11 cellular contexts compared by ENCODE assay signal in genomic region chr2:239279508-239280295, GRCh38.
DNase-seq lines count a peak whose midpoint lies in the region; ATAC-seq and TF ChIP-seq lines count a peak whose summit lies in the region.
"Had no signal": no experiment of that assay in that cellular context is flagged by ENCODE, and none has a peak within 500 bp of the region (broad histone marks: within the 10 kb centered on the region; RNA-seq: fewer than 3 reads in every experiment).

No MANE protein-coding gene starts in this region.

- peaks cover 7% of the 10 kb centered on the region for H3K27me3 Mint-ChIP-seq in activated T-cell treated with anti-CD3 and anti-CD28 coated beads, Interleukin-2, amount 50 U/mL, for 24 hours
- no peaks in the 10 kb centered on the region for H3K27me3 Mint-ChIP-seq in activated T-cell treated with anti-CD3 and anti-CD28 coated beads, Interleukin-2, amount 50 U/mL, for 72 hours (ENCODE audit: low read depth)
- H3K27me3 Mint-ChIP-seq in immature natural killer cell (ENCODE audit: low read depth in 3 of 3) = peaks cover 5 to 11% (median 10%) of the 10 kb centered on the region in 3 donors
- peaks cover 33 to 40% of the 10 kb centered on the region in 2 donors for H3K27me3 Mint-ChIP-seq in stimulated activated naive B cell treated with anti-CD40 and anti-IgM and Interleukin-4, amounts not matched to agents 10 μg/mL and 1 μg/mL and 100 μg/mL, for 72 hours

- H3K9me3 Mint-ChIP-seq in activated T-cell treated with anti-CD3 and anti-CD28 coated beads, Interleukin-2, amount 50 U/mL, for 24 hours = no peaks in the 10 kb centered on the region
- no peaks in the 10 kb centered on the region for H3K9me3 Mint-ChIP-seq in activated T-cell treated with anti-CD3 and anti-CD28 coated beads, Interleukin-2, amount 50 U/mL, for 72 hours
- H3K9me3 Mint-ChIP-seq in immature natural killer cell = no peaks in the 10 kb centered on the region
- no peaks in the 10 kb centered on the region for H3K9me3 Mint-ChIP-seq in stimulated activated naive B cell treated with anti-CD40 and anti-IgM and Interleukin-4, amounts not matched to agents 10 μg/mL and 1 μg/mL and 100 μg/mL, for 72 hours
- H3K9me3 Mint-ChIP-seq: IgD-negative memory B cell had no signal

- peaks cover 52% of the 10 kb centered on the region for H3K4me1 Mint-ChIP-seq in activated T-cell treated with anti-CD3 and anti-CD28 coated beads, Interleukin-2, amount 50 U/mL, for 24 hours (ENCODE audit: low read depth)
- peaks cover 34% of the 10 kb centered on the region for H3K4me1 Mint-ChIP-seq in activated T-cell treated with anti-CD3 and anti-CD28 coated beads, Interleukin-2, amount 50 U/mL, for 72 hours (ENCODE audit: low read depth)
- H3K4me1 Mint-ChIP-seq in immature natural killer cell = peaks cover 7 to 47% of the 10 kb centered on the region in 2 donors
- peaks cover 5 to 16% of the 10 kb centered on the region in 2 donors for H3K4me1 Mint-ChIP-seq in stimulated activated naive B cell treated with anti-CD40 and anti-IgM and Interleukin-4, amounts not matched to agents 10 μg/mL and 1 μg/mL and 100 μg/mL, for 72 hours

- no peaks in the 10 kb centered on the region for H3K27me3 ChIP-seq in thoracic aorta (replicated peaks; ENCODE audit: insufficient read depth)
- H3K27me3 ChIP-seq: left lung had no signal

- ATAC-seq in activated T-cell treated with anti-CD3 and anti-CD28 coated beads, Interleukin-2, amount 50 U/mL, for 72 hours (replicated peaks in 1 of 2) = no peak
- ATAC-seq in thoracic aorta (ENCODE audit: insufficient number of reproducible peaks, low FRiP score, low read depth) = no peak
- ATAC-seq in stimulated activated naive B cell treated with anti-CD40 and anti-IgM and Interleukin-4, amounts not matched to agents 10 μg/mL and 1 μg/mL and 100 μg/mL, for 72 hours (replicated peaks) = no peak
- ATAC-seq in GM21576 (IDR thresholded peaks at IDR 0.05; ENCODE audit: unreplicated experiment) = no peak

- H3K27ac ChIP-seq in thoracic aorta = peak overlapping the region; percentile 1 to 43
- H3K27ac ChIP-seq: C4-2B had no signal

- H3K27ac Mint-ChIP-seq in activated T-cell treated with anti-CD3 and anti-CD28 coated beads, Interleukin-2, amount 50 U/mL, for 24 hours = no peak overlapping the region
- peak overlapping the region; percentile 75 for H3K27ac Mint-ChIP-seq in activated T-cell treated with anti-CD3 and anti-CD28 coated beads, Interleukin-2, amount 50 U/mL, for 72 hours
- H3K27ac Mint-ChIP-seq in immature natural killer cell = peak overlapping the region; percentile 43 to 95 (median 92)
- no peak overlapping the region for H3K27ac Mint-ChIP-seq in stimulated activated naive B cell treated with anti-CD40 and anti-IgM and Interleukin-4, amounts not matched to agents 10 μg/mL and 1 μg/mL and 100 μg/mL, for 72 hours

- H3K9me3 ChIP-seq in thoracic aorta = no peaks in the 10 kb centered on the region
- H3K9me3 ChIP-seq: left lung had no signal

- no peak overlapping the region for H3K4me3 ChIP-seq in thoracic aorta
- H3K4me3 ChIP-seq: left lung had no signal

- peak; percentile 33 for DNase-seq in activated T-cell treated with anti-CD3 and anti-CD28 coated beads, Interleukin-2, amount 50 U/mL, for 24 hours
- DNase-seq in activated T-cell treated with anti-CD3 and anti-CD28 coated beads, Interleukin-2, amount 50 U/mL, for 48 hours = no peak
- DNase-seq in activated T-cell treated with anti-CD3 and anti-CD28 coated beads, Interleukin-2, amount 50 U/mL, for 72 hours = peak in 1 of 2 donors; percentile 1
- DNase-seq in immature natural killer cell = no peak
- DNase-seq in thoracic aorta (ENCODE audit: low spot score) = no peak
- DNase-seq in NCI-H748 (lab: John Stamatoyannopoulos, UW; ENCODE audit: unreplicated experiment) = no peak
- no peak for DNase-seq in stimulated activated naive B cell treated with anti-CD40 and anti-IgM and Interleukin-4, amounts not matched to agents 10 μg/mL and 1 μg/mL and 100 μg/mL, for 72 hours

- no peak overlapping the region for H3K4me3 Mint-ChIP-seq in activated T-cell treated with anti-CD3 and anti-CD28 coated beads, Interleukin-2, amount 50 U/mL, for 24 hours
- peak overlapping the region; percentile 30 to 42 for H3K4me3 Mint-ChIP-seq in activated T-cell treated with anti-CD3 and anti-CD28 coated beads, Interleukin-2, amount 50 U/mL, for 72 hours
- no peak overlapping the region for H3K4me3 Mint-ChIP-seq in immature natural killer cell
- H3K4me3 Mint-ChIP-seq in stimulated activated naive B cell treated with anti-CD40 and anti-IgM and Interleukin-4, amounts not matched to agents 10 μg/mL and 1 μg/mL and 100 μg/mL, for 72 hours = no peak overlapping the region
- H3K4me3 Mint-ChIP-seq: IgD-negative memory B cell had no signal

- H3K4me1 ChIP-seq in thoracic aorta (ENCODE audit: control insufficient read depth in 1 of 2, low read depth in 2 of 2) = peaks cover 18 to 47% of the 10 kb centered on the region in 2 donors

- H3K36me3 ChIP-seq in thoracic aorta = no peaks in the 10 kb centered on the region
- H3K36me3 ChIP-seq: left lung had no signal

- peaks cover 12% of the 10 kb centered on the region for H3K36me3 Mint-ChIP-seq in activated T-cell treated with anti-CD3 and anti-CD28 coated beads, Interleukin-2, amount 50 U/mL, for 24 hours (ENCODE audit: low read depth)
- peaks cover 0 to 5% of the 10 kb centered on the region in 2 donors for H3K36me3 Mint-ChIP-seq in activated T-cell treated with anti-CD3 and anti-CD28 coated beads, Interleukin-2, amount 50 U/mL, for 72 hours (ENCODE audit: insufficient read depth in 2 of 2)
- H3K36me3 Mint-ChIP-seq in immature natural killer cell = no peaks in the 10 kb centered on the region
- peaks cover 6 to 19% of the 10 kb centered on the region in 2 donors for H3K36me3 Mint-ChIP-seq in stimulated activated naive B cell treated with anti-CD40 and anti-IgM and Interleukin-4, amounts not matched to agents 10 μg/mL and 1 μg/mL and 100 μg/mL, for 72 hours
- H3K36me3 Mint-ChIP-seq: IgD-negative memory B cell had no signal

- TF ChIP-seq CTCF in thoracic aorta (IDR thresholded peaks at IDR 0.05) = no peak

Comparison
In these comparisons a context has a peak if more than half of its experiments do, and no peak if none do; other contexts are left out.
1. H3K27ac Mint-ChIP-seq: peak in activated T-cell treated with anti-CD3 and anti-CD28 coated beads, Interleukin-2, amount 50 U/mL, for 72 hours (single experiment) and immature natural killer cell (6 of 6); none in activated T-cell treated with anti-CD3 and anti-CD28 coated beads, Interleukin-2, amount 50 U/mL, for 24 hours (single experiment) and stimulated activated naive B cell treated with anti-CD40 and anti-IgM and Interleukin-4, amounts not matched to agents 10 μg/mL and 1 μg/mL and 100 μg/mL, for 72 hours (single experiment).
2. H3K4me3 Mint-ChIP-seq: peak in activated T-cell treated with anti-CD3 and anti-CD28 coated beads, Interleukin-2, amount 50 U/mL, for 72 hours (2 of 2); none in activated T-cell treated with anti-CD3 and anti-CD28 coated beads, Interleukin-2, amount 50 U/mL, for 24 hours (single experiment), immature natural killer cell (0 of 5) and stimulated activated naive B cell treated with anti-CD40 and anti-IgM and Interleukin-4, amounts not matched to agents 10 μg/mL and 1 μg/mL and 100 μg/mL, for 72 hours (0 of 2).